In the genomic region with DNA sequence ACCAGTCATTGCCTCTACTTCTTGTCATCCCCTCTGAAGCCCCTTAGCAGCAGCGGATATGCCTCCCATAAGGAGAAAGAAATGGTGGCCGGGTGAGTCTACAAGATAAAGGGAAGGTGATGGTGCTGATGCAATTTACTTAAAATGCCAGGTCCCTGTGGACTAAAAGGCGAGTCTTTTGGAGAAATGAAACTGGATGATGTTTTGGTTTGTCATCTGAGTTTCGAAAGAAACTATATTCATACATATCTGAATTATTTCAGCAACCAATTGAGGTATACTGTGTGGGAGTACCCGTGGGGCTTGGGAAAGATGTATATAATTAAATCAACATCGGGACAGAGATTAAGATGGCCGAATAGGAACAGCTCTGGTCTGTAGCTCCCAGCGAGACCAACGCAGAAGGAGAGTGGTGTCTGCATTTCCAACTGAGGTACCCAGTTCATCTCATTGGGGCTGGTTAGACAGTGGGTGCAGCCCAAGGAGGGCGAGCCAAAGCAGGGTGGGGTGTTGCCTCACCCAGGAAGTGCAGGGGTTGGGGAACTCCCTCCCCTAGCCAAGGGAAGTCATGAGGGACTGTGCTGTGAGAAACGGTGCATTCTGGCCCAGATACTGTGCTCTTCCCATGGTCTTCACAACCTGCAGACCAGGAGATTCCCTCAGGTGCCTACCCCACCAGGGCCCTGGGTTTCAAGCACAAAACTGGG, we compare ENCODE assay signal across 19 cellular contexts.
"Had no signal": no experiment of that assay in that cellular context is flagged by ENCODE, and none has a peak within 500 bp of the region (broad histone marks: within the 10 kb centered on the region; RNA-seq: fewer than 3 reads in every experiment).

No MANE protein-coding gene starts in this region.

- H3K27ac Mint-ChIP-seq: activated naive CD4-positive, alpha-beta T cell treated with anti-CD3 and anti-CD28 coated beads, Interleukin-2, amount 50 U/mL, for 72 hours; brain; natural killer cell; stimulated activated naive CD8-positive, alpha-beta T cell treated with anti-CD3 and anti-CD28 coated beads, Interleukin-15, Interleukin-2, amounts not matched to agents 100 ng/mL and 50 ng/mL, for 24 hours; T-helper 2 cell treated with Interferon-gamma antibody and Interleukin-4, amounts not matched to agents 5 μg/mL and 100 μg/mL, for 36 hours had no signal

- H3K4me1 ChIP-seq: left ventricle myocardium inferior, tibial nerve had no signal

- H3K36me3 Mint-ChIP-seq: activated naive CD4-positive, alpha-beta T cell treated with anti-CD3 and anti-CD28 coated beads, Interleukin-2, amount 50 U/mL, for 72 hours; natural killer cell had no signal

- DNase-seq: activated CD4-positive, alpha-beta T cell treated with anti-CD3 and anti-CD28 coated beads for 1 hour; activated CD4-positive, alpha-beta T cell treated with anti-CD3 and anti-CD28 coated beads, Interleukin-2, amount 50 U/mL, for 1 hour; activated gamma-delta T cell treated with Interleukin-2 at 50 U/mL for 16 hours; activated T-cell treated with anti-CD3 and anti-CD28 coated beads, Interleukin-2, amount 50 U/mL, for 1 hour; aorta; effector CD4-positive, alpha-beta T cell; foreskin melanocyte; glutamatergic neuron; left ventricle myocardium inferior; midbrain; natural killer cell; retina; stimulated activated CD4-positive, alpha-beta T cell treated with anti-CD3 and anti-CD28 coated beads, Interleukin-4, amount 100 ng/mL, for 24 hours had no signal

- H3K9me3 Mint-ChIP-seq: activated naive CD4-positive, alpha-beta T cell treated with anti-CD3 and anti-CD28 coated beads, Interleukin-2, amount 50 U/mL, for 72 hours; natural killer cell; stimulated activated naive CD8-positive, alpha-beta T cell treated with anti-CD3 and anti-CD28 coated beads, Interleukin-15, Interleukin-2, amounts not matched to agents 100 ng/mL and 50 ng/mL, for 24 hours; T-helper 2 cell treated with Interferon-gamma antibody and Interleukin-4, amounts not matched to agents 5 μg/mL and 100 μg/mL, for 36 hours had no signal

- H3K36me3 ChIP-seq: left ventricle myocardium inferior, tibial nerve had no signal

- ATAC-seq: activated naive CD4-positive, alpha-beta T cell treated with anti-CD3 and anti-CD28 coated beads, Interleukin-2, amount 50 U/mL, for 72 hours; natural killer cell had no signal

- H3K4me3 Mint-ChIP-seq: brain; natural killer cell; stimulated activated naive CD8-positive, alpha-beta T cell treated with anti-CD3 and anti-CD28 coated beads, Interleukin-15, Interleukin-2, amounts not matched to agents 100 ng/mL and 50 ng/mL, for 24 hours; T-helper 2 cell treated with Interferon-gamma antibody and Interleukin-4, amounts not matched to agents 5 μg/mL and 100 μg/mL, for 36 hours had no signal

- H3K27me3 ChIP-seq: tibial nerve had no signal

- H3K27me3 Mint-ChIP-seq: brain, progenitor cell of endocrine pancreas had no signal

- H3K4me1 Mint-ChIP-seq: brain, natural killer cell had no signal

- H3K9me3 ChIP-seq: left ventricle myocardium inferior had no signal

- H3K4me3 ChIP-seq: left ventricle myocardium inferior, tibial nerve had no signal
